ENCODE assay signal across 1 cellular context in genomic region chr10:89759531-89759930, GRCh38.
TF ChIP-seq lines count a peak whose summit lies in the region.

No MANE protein-coding gene starts in this region.

TF ChIP-seq in liver, 16 proteins besides CTCF, POLR2A, EP300 and RAD21 (continued from another document):
- TF ChIP-seq REST (IDR thresholded peaks at IDR 0.05) (no peak), MAX (IDR thresholded peaks at IDR 0.05) (no peak), FOXA2 (IDR thresholded peaks at IDR 0.05) (no peak), ZBTB33 (IDR thresholded peaks at IDR 0.05) (no peak), YY1 (IDR thresholded peaks at IDR 0.05) (no peak), HNF4A (conservative IDR thresholded peaks at IDR 0.05) (peak; percentile 24 to 35), RXRA (IDR thresholded peaks at IDR 0.05) (peak in 1 of 2 donors; percentile 15)
